In genomic region chr18:75204262-75204977, GRCh38 we compare ENCODE assay signal across 8 cellular contexts. TPM values are rescaled to one million over a fixed set of nuclear protein-coding genes. Genes with fewer than 3 reads are reported as not detected.
DNase-seq lines count a peak whose midpoint lies in the region; ATAC-seq and TF ChIP-seq lines count a peak whose summit lies in the region.

No MANE protein-coding gene starts in this region.

- H3K4me3 ChIP-seq in HUES48 (ENCODE audit: low read depth, low read length) (peak overlapping the region; percentile 53), smooth muscle cell (peak overlapping the region; percentile 91)

- 2% methylated on average over 60 of the region's 70 CpGs for WGBS in smooth muscle cell (ENCODE audit: low lambda C conversion rate)

- DNase-seq in caudate nucleus (lab: John Stamatoyannopoulos, UW) (no peak), islet precursor cell (peak; percentile 68), smooth muscle cell (lab: John Stamatoyannopoulos, UW; ENCODE audit: unreplicated experiment) (no peak), GOT3 (lab: John Stamatoyannopoulos, UW) (no peak), OCI-M2 (lab: John Stamatoyannopoulos, UW; ENCODE audit: unreplicated experiment) (no peak)
- no peak for DNase-seq in central memory CD4-positive, alpha-beta T cell

- no peak for TF ChIP-seq CTCF in smooth muscle cell (IDR thresholded peaks at IDR 0.05; ENCODE audit: borderline replicate concordance, insufficient read depth, poor library complexity, severe bottlenecking)

- no peak overlapping the region for H3K9ac ChIP-seq in HUES48 (ENCODE audit: low read depth, low read length)
- peak overlapping the region; percentile 78 for H3K9ac ChIP-seq in smooth muscle cell (ENCODE audit: low read depth)

- H2AFZ ChIP-seq in smooth muscle cell (ENCODE audit: low read depth) = peak overlapping the region; percentile 21

- H4K20me1 ChIP-seq in smooth muscle cell (ENCODE audit: low read depth) = peaks cover 86% of the 10 kb centered on the region

- H3K27me3 ChIP-seq in HUES48 (ENCODE audit: control insufficient read depth, insufficient read depth, low read length) (peaks cover 73% of the 10 kb centered on the region), smooth muscle cell (ENCODE audit: low read depth) (no peaks in the 10 kb centered on the region)

- H3K27ac ChIP-seq in HUES48 (ENCODE audit: low read depth, low read length) (no peak overlapping the region), caudate nucleus (ENCODE audit: low read depth, low read length) (peak overlapping the region; percentile 16), smooth muscle cell (ENCODE audit: low read depth) (peak overlapping the region; percentile 82)

- no peaks in the 10 kb centered on the region for H3K36me3 ChIP-seq in HUES48 (ENCODE audit: control insufficient read depth, insufficient read depth, low read length)
- H3K36me3 ChIP-seq in smooth muscle cell (ENCODE audit: low read depth) = no peaks in the 10 kb centered on the region

- peaks cover 31% of the 10 kb centered on the region for H3K4me1 ChIP-seq in HUES48 (ENCODE audit: control insufficient read depth, insufficient read depth, low read length)
- peaks cover 27% of the 10 kb centered on the region for H3K4me1 ChIP-seq in smooth muscle cell (ENCODE audit: low read depth)

- H3K9me3 ChIP-seq in HUES48 (ENCODE audit: control insufficient read depth, insufficient read depth, low read length) = no peaks in the 10 kb centered on the region
- no peaks in the 10 kb centered on the region for H3K9me3 ChIP-seq in smooth muscle cell (replicated peaks; ENCODE audit: low read depth)

- H3K79me2 ChIP-seq in smooth muscle cell (ENCODE audit: low read depth) = peaks cover 93% of the 10 kb centered on the region

- H3F3A ChIP-seq in smooth muscle cell (ENCODE audit: low read depth) = peaks cover 3% of the 10 kb centered on the region

- no peak for ATAC-seq in GM21737 (IDR thresholded peaks at IDR 0.05; ENCODE audit: unreplicated experiment)

- peak overlapping the region; percentile 96 for H3K4me2 ChIP-seq in smooth muscle cell

RNA-seq across cellular contexts. Expression of gene PTGR3, which starts 4.5 kb away (rescaled TPM):
- total RNA-seq in smooth muscle cell = 32.9 and 35.0 TPM in 2 replicates
- 29.6 and 29.7 TPM in 2 replicates for polyA plus RNA-seq in smooth muscle cell

RNA-seq across cellular contexts. Expression of gene TSHZ1, which starts 6.2 kb away (rescaled TPM):
- 25.1 and 26.1 TPM in 2 replicates for total RNA-seq in smooth muscle cell
- polyA plus RNA-seq in smooth muscle cell = 20.7 and 21.3 TPM in 2 replicates
